Comparison of ENCODE assay signal across 9 cellular contexts in the genomic region with DNA sequence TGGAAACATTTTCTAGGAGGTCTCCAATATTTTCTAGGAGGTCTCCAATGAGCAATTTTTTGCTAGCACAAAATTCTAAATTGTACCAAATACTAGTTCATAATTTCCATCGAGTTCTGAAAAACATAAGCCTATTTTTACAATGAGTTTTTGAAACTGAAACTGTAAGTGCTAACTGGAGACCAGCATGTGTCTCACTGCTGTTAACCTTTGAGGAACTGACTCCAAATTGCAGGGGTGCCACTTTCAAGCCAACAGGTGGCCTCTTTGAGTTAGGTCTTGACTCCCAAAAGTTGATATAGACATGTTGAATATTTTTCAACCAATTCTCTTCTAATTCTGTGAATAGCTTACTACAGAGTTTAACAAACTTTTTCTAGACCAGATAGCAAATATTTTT. TPM values are rescaled to one million over a fixed set of nuclear protein-coding genes. Genes with fewer than 3 reads are reported as not detected.
DNase-seq lines count a peak whose midpoint lies in the region; ATAC-seq and TF ChIP-seq lines count a peak whose summit lies in the region.
"Had no signal": no experiment of that assay in that cellular context is flagged by ENCODE, and none has a peak within 500 bp of the region (broad histone marks: within the 10 kb centered on the region; RNA-seq: fewer than 3 reads in every experiment).

No MANE protein-coding gene starts in this region.

- no peaks in the 10 kb centered on the region for H3K36me3 Mint-ChIP-seq in naive B cell
- H3K36me3 Mint-ChIP-seq in CD4-positive, alpha-beta T cell (ENCODE audit: low read depth): no peaks in the 10 kb centered on the region

- ATAC-seq in GM18858 (IDR thresholded peaks at IDR 0.05; ENCODE audit: unreplicated experiment) (peak; percentile 94), GM21717 (IDR thresholded peaks at IDR 0.05; ENCODE audit: unreplicated experiment) (peak; percentile 89), naive B cell (ENCODE audit: low read depth in 2 of 2) (peak; percentile 98)
- no peak for ATAC-seq in CD4-positive, alpha-beta T cell (ENCODE audit: poor library complexity)

- H3K9me3 Mint-ChIP-seq in naive B cell: no peaks in the 10 kb centered on the region
- no peaks in the 10 kb centered on the region for H3K9me3 Mint-ChIP-seq in CD4-positive, alpha-beta T cell

- H3K27ac ChIP-seq in Karpas-422 (ENCODE audit: low read length): no peak overlapping the region
- no peak overlapping the region for H3K27ac ChIP-seq in CD4-positive, alpha-beta T cell (ENCODE audit: low read depth, low read length)

- TF ChIP-seq POLR2A in lower leg skin (IDR thresholded peaks at IDR 0.05): no peak

- H3K9me2 ChIP-seq in Karpas-422 (replicated peaks; ENCODE audit: insufficient read depth, low read length): no peaks in the 10 kb centered on the region

- peaks cover 10 to 18% (median 16%) of the 10 kb centered on the region in 3 donors for H3K4me1 Mint-ChIP-seq in naive B cell
- peaks cover 10% of the 10 kb centered on the region for H3K4me1 Mint-ChIP-seq in CD4-positive, alpha-beta T cell (ENCODE audit: low read depth)

- H3K36me3 ChIP-seq in Karpas-422 (ENCODE audit: insufficient read depth, low read length): no peaks in the 10 kb centered on the region

- peak overlapping the region in 1 of 6 donors; percentile 87 for H3K27ac Mint-ChIP-seq in naive B cell
- H3K27ac Mint-ChIP-seq in CD4-positive, alpha-beta T cell: no peak overlapping the region

- H4K20me1 ChIP-seq in Karpas-422 (ENCODE audit: insufficient read depth, low read depth, low read length): no peaks in the 10 kb centered on the region

- no peaks in the 10 kb centered on the region for H3K27me3 ChIP-seq in Karpas-422 (ENCODE audit: low read length)
- no peaks in the 10 kb centered on the region for H3K27me3 ChIP-seq in CD4-positive, alpha-beta T cell (ENCODE audit: control insufficient read depth, insufficient read depth, low read length)

- 26 to 55% methylated on average over 1 of the region's 1 CpG for WGBS in lower leg skin, 2 donors

- TF ChIP-seq CTCF in CD4-positive, alpha-beta T cell (IDR thresholded peaks at IDR 0.05): no peak
- TF ChIP-seq CTCF in lower leg skin (IDR thresholded peaks at IDR 0.05): no peak

- no peaks in the 10 kb centered on the region for H3K79me2 ChIP-seq in Karpas-422 (ENCODE audit: low read length)

- H2AFZ ChIP-seq in Karpas-422 (ENCODE audit: low read length): no peak overlapping the region

- no peaks in the 10 kb centered on the region for H3K27me3 Mint-ChIP-seq in naive B cell
- no peaks in the 10 kb centered on the region for H3K27me3 Mint-ChIP-seq in CD4-positive, alpha-beta T cell

- H3K9me3 ChIP-seq in Karpas-422 (ENCODE audit: low read length): no peaks in the 10 kb centered on the region
- H3K9me3 ChIP-seq in CD4-positive, alpha-beta T cell (ENCODE audit: control insufficient read depth, low read length): no peaks in the 10 kb centered on the region

- H3K4me3 Mint-ChIP-seq in naive B cell: peak overlapping the region in 6 of 8 donors; percentile 30 to 85 (median 80)
- no peak overlapping the region for H3K4me3 Mint-ChIP-seq in CD4-positive, alpha-beta T cell

- H3K4me2 ChIP-seq in Karpas-422 (ENCODE audit: low read depth, low read length, poor library complexity, severe bottlenecking): no peak overlapping the region

- DNase-seq in Karpas-422 (peak; percentile 61), naive B cell (peak; percentile 48), dedifferentiated amniotic fluid mesenchymal stem cell (ENCODE audit: extremely low spot score) (no peak), SK-N-DZ (ENCODE audit: low spot score) (no peak), lower leg skin (ENCODE audit: low spot score in 2 of 2) (no peak)
- DNase-seq in CD4-positive, alpha-beta T cell: no peak
- DNase-seq: NCI-H1105 had no signal

- POLR2A ChIA-PET in CD4-positive, alpha-beta T cell (lab: Charles Lee): no interaction called here

- intact Hi-C loops in CD4-positive, alpha-beta T cell (cut with DNase I, micrococcal nuclease): no loop called here
- intact Hi-C loops in lower leg skin (cut with DNase I; ENCODE audit: low total_unique reads): no loop called here

- H3K4me3 ChIP-seq in Karpas-422 (ENCODE audit: low read length) (no peak overlapping the region), lower leg skin (ENCODE audit: low read depth, poor library complexity, severe bottlenecking) (no peak overlapping the region)

- CTCF ChIA-PET in CD4-positive, alpha-beta T cell (lab: Charles Lee): no interaction called here

- no peak overlapping the region for H3K9ac ChIP-seq in Karpas-422 (ENCODE audit: low read length)

- no peaks in the 10 kb centered on the region for H3K4me1 ChIP-seq in Karpas-422 (ENCODE audit: low read length)

RNA-seq across cellular contexts. Expression of gene CAV1, which starts 58.8 kb away (rescaled TPM):
- total RNA-seq in Karpas-422 (2014; rRNA removed; shearing (Covaris generic); ENCODE audit: low replicate concordance): not detected in 2 replicates
- 1 to 10 TPM in 5 of 6 donors, under 1 TPM in 1; 0.73 to 9.0 (median 4.8) TPM for polyA plus RNA-seq in naive B cell (ENCODE audit: low read depth in 6 of 6)
- total RNA-seq in CD4-positive, alpha-beta T cell: not detected
- polyA plus RNA-seq in SK-N-DZ (2014; cell fraction: cytosol; rRNA removed): not detected in 2 replicates
- not detected in 2 replicates for polyA plus RNA-seq in SK-N-DZ (2014; cell fraction: nucleus; rRNA removed)
- 100 to 1,000 TPM in 3 of 4 donors, 10 to 100 TPM in 1; 78.7 to 178 (median 139) TPM for total RNA-seq in lower leg skin

Comparison
In these comparisons a context has a peak if more than half of its experiments do, and no peak if none do; other contexts are left out.
1. DNase-seq: peak in Karpas-422 (single experiment) and naive B cell (single experiment); none in dedifferentiated amniotic fluid mesenchymal stem cell (single experiment), CD4-positive, alpha-beta T cell (0 of 10), SK-N-DZ (single experiment) and lower leg skin (0 of 2).
2. RNA of gene CAV1, which starts 58.8 kb away (total RNA-seq): 78.7 to 178 TPM in lower leg skin; not detected in Karpas-422 and not detected in CD4-positive, alpha-beta T cell; every median in the first group is over 10 times any median in the second.